Comparison of ENCODE assay signal across 8 cellular contexts in genomic region chr12:121811434-121812319, GRCh38. TPM values are rescaled to one million over a fixed set of nuclear protein-coding genes. Genes with fewer than 3 reads are reported as not detected.
A peak's percentile ranks its signal among the peaks of the same experiment; 100 is the strongest.
DNase-seq lines count a peak whose midpoint lies in the region; ATAC-seq and TF ChIP-seq lines count a peak whose summit lies in the region.

No MANE protein-coding gene starts in this region.

- H3K4me3 ChIP-seq in SK-N-MC, result peak overlapping the region; percentile 71
- H3K4me3 ChIP-seq in adrenal gland, result peak overlapping the region in 3 of 4 donors; percentile 7 to 49 (median 32)
- peak overlapping the region; percentile 46 for H3K4me3 ChIP-seq in ovary

- H3K27me3 ChIP-seq in adrenal gland, result no peaks in the 10 kb centered on the region
- H3K27me3 ChIP-seq in ovary, result no peaks in the 10 kb centered on the region

- H3K4me1 ChIP-seq in adrenal gland (replicated peaks in 1 of 2) (peaks cover 25 to 43% of the 10 kb centered on the region in 2 donors), ovary (ENCODE audit: insufficient read depth) (peaks cover 2% of the 10 kb centered on the region)

- DNase-seq in Caki2 (ENCODE audit: low read depth) (peak; percentile 63), Kasumi-1 (lab: John Stamatoyannopoulos, UW) (peak; percentile 42 to 60), SK-N-MC (ENCODE audit: low read depth, low spot score) (no peak), adrenal gland (peak; percentile 71 to 84 (median 79)), cardiac septum (ENCODE audit: low spot score) (peak; percentile 89), ovary (peak; percentile 77 to 87 (median 80))

- WGBS in adrenal gland, 4 donors, result 2 to 12% (median 5%) methylated on average over 5 to 46 of the region's 46 CpGs
- 4 to 10% (median 6%) methylated on average over 32 to 46 of the region's 46 CpGs for WGBS in ovary, 3 donors

- H3K9me3 ChIP-seq in SK-N-MC (ENCODE audit: low read depth, low read length), result no peaks in the 10 kb centered on the region
- H3K9me3 ChIP-seq in adrenal gland (replicated peaks in 1 of 3), result no peaks in the 10 kb centered on the region
- H3K9me3 ChIP-seq in ovary, result no peaks in the 10 kb centered on the region

- H3K27ac ChIP-seq in SK-N-MC, result no peak overlapping the region
- peak overlapping the region; percentile 43 to 85 (median 75) for H3K27ac ChIP-seq in adrenal gland
- peak overlapping the region; percentile 47 to 76 for H3K27ac ChIP-seq in ovary

- peaks cover 64% of the 10 kb centered on the region for H3K36me3 ChIP-seq in SK-N-MC (ENCODE audit: insufficient read depth, low read length)
- H3K36me3 ChIP-seq in adrenal gland (replicated peaks in 1 of 2), result peaks cover 0 to 65% of the 10 kb centered on the region in 2 donors
- H3K36me3 ChIP-seq in ovary, result no peaks in the 10 kb centered on the region

- TF ChIP-seq EP300 in ovary (IDR thresholded peaks at IDR 0.05), result no peak

- ATAC-seq in GM21367 (IDR thresholded peaks at IDR 0.05; ENCODE audit: unreplicated experiment) (peak; percentile 44), HG02973 (IDR thresholded peaks at IDR 0.05; ENCODE audit: unreplicated experiment) (no peak)

- TF ChIP-seq POLR2A in adrenal gland (IDR thresholded peaks at IDR 0.05) (no peak), ovary (IDR thresholded peaks at IDR 0.05) (no peak)

- H3K9ac ChIP-seq in SK-N-MC (ENCODE audit: insufficient read length), result peak overlapping the region; percentile 41

- TF ChIP-seq CTCF in adrenal gland (IDR thresholded peaks at IDR 0.05) (peak; percentile 75 to 100 (median 92)), ovary (IDR thresholded peaks at IDR 0.05) (peak; percentile 96 to 98 (median 98))

- intact Hi-C loops in adrenal gland (cut with DNase I) (loop anchor here (2.0 to 10.0 kb wide), 3 partner anchors 15 to 76 kb away; partner anchors contain the start of gene PSMD9 (in 2 of the 2)), cardiac septum (cut with DNase I) (loop anchor here (1.0 to 5.0 kb wide), 3 partner anchors 16 to 77 kb away; partner anchors contain the start of gene PSMD9), ovary (cut with DNase I) (loop anchor here (1.0 to 2.0 kb wide), 3 partner anchors 15 to 35 kb away; no protein-coding TSS in a partner anchor)

- in situ Hi-C loops in Caki2 (cut with HindIII; ENCODE audit: low pct_unique_long_range_greater_than_20kb, low sequenced_read_pairs), result no loop called here

RNA-seq across cellular contexts. Expression of gene SETD1B, which starts 7.9 kb away (rescaled TPM):
- 0.61 and 3.4 TPM in 2 replicates for total RNA-seq in Caki2 (2014; rRNA removed; shearing (Covaris generic); ENCODE audit: low replicate concordance)
- 10 to 100 TPM in 7 of 8 donors, 1 to 10 TPM in 1; 5.3 to 25.9 (median 13.6) TPM for total RNA-seq in adrenal gland
- 10 to 100 TPM in 1 of 3 donors, 1 to 10 TPM in 2; 5.0 to 27.3 (median 9.0) TPM for polyA plus RNA-seq in adrenal gland
- 13.0 TPM for total RNA-seq in cardiac septum
- 10 to 100 TPM in 5 of 7 donors, 1 to 10 TPM in 2; 8.7 to 44.6 (median 31.7) TPM for total RNA-seq in ovary
- 10 to 100 TPM in 1 of 2 donors, 1 to 10 TPM in 1; 6.2 to 15.5 TPM for polyA plus RNA-seq in ovary

RNA-seq across cellular contexts. Expression of gene RHOF, which starts 18.2 kb away (rescaled TPM):
- total RNA-seq in Caki2 (2014; rRNA removed; shearing (Covaris generic); ENCODE audit: low replicate concordance), result 54.8 and 81.4 TPM in 2 replicates
- 10 to 100 TPM in 7 of 8 donors, 1 to 10 TPM in 1; 7.7 to 49.5 (median 24.9) TPM for total RNA-seq in adrenal gland
- 10 to 100 TPM in 1 of 3 donors, 1 to 10 TPM in 2; 4.1 to 14.5 (median 9.3) TPM for polyA plus RNA-seq in adrenal gland
- 20.9 TPM for total RNA-seq in cardiac septum
- total RNA-seq in ovary, result 10 to 100 TPM in 6 of 7 donors, 1 to 10 TPM in 1; 9.3 to 37.3 (median 18.2) TPM
- polyA plus RNA-seq in ovary, result 1 to 10 TPM; 3.7 to 7.9 TPM

RNA-seq across cellular contexts. Expression of gene HPD, which starts 47.0 kb away (rescaled TPM):
- total RNA-seq in Caki2 (2014; rRNA removed; shearing (Covaris generic); ENCODE audit: low replicate concordance), result 12.7 and 13.4 TPM in 2 replicates
- total RNA-seq in adrenal gland (10 to 100 TPM in 2 of 8 donors, 1 to 10 TPM in 6; 1.6 to 13.0 (median 4.1) TPM), cardiac septum (1.3 TPM), ovary (1 to 10 TPM; 1.2 to 7.2 (median 4.4) TPM)
- polyA plus RNA-seq in adrenal gland (1 to 10 TPM; 3.4 to 7.9 (median 4.4) TPM), ovary (1 to 10 TPM; 1.3 to 4.0 TPM)
